ENCODE assay signal across 1 cellular context in genomic region chr2:27211943-27212625, GRCh38.
TF ChIP-seq lines count a peak whose summit lies in the region.

Gene ATRAID (plus strand): TSS chr2:27212041. CDS start chr2:27212369, 328 bp downstream.
Gene SLC5A6 (minus strand): TSS chr2:27212268. CDS start chr2:27207650, 4,618 bp downstream.

TF ChIP-seq in HepG2, 621 proteins besides CTCF, POLR2A, EP300 and RAD21 (continued from another document and continues in another):
- TF ChIP-seq, protein P1, sequence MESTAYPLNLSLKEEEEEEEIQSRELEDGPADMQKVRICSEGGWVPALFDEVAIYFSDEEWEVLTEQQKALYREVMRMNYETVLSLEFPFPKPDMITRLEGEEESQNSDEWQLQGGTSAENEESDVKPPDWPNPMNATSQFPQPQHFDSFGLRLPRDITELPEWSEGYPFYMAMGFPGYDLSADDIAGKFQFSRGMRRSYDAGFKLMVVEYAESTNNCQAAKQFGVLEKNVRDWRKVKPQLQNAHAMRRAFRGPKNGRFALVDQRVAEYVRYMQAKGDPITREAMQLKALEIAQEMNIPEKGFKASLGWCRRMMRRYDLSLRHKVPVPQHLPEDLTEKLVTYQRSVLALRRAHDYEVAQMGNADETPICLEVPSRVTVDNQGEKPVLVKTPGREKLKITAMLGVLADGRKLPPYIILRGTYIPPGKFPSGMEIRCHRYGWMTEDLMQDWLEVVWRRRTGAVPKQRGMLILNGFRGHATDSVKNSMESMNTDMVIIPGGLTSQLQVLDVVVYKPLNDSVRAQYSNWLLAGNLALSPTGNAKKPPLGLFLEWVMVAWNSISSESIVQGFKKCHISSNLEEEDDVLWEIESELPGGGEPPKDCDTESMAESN (CRISPR knock-in tag; conservative IDR thresholded peaks at IDR 0.05), result peak; percentile 70
- TF ChIP-seq, protein P2, sequence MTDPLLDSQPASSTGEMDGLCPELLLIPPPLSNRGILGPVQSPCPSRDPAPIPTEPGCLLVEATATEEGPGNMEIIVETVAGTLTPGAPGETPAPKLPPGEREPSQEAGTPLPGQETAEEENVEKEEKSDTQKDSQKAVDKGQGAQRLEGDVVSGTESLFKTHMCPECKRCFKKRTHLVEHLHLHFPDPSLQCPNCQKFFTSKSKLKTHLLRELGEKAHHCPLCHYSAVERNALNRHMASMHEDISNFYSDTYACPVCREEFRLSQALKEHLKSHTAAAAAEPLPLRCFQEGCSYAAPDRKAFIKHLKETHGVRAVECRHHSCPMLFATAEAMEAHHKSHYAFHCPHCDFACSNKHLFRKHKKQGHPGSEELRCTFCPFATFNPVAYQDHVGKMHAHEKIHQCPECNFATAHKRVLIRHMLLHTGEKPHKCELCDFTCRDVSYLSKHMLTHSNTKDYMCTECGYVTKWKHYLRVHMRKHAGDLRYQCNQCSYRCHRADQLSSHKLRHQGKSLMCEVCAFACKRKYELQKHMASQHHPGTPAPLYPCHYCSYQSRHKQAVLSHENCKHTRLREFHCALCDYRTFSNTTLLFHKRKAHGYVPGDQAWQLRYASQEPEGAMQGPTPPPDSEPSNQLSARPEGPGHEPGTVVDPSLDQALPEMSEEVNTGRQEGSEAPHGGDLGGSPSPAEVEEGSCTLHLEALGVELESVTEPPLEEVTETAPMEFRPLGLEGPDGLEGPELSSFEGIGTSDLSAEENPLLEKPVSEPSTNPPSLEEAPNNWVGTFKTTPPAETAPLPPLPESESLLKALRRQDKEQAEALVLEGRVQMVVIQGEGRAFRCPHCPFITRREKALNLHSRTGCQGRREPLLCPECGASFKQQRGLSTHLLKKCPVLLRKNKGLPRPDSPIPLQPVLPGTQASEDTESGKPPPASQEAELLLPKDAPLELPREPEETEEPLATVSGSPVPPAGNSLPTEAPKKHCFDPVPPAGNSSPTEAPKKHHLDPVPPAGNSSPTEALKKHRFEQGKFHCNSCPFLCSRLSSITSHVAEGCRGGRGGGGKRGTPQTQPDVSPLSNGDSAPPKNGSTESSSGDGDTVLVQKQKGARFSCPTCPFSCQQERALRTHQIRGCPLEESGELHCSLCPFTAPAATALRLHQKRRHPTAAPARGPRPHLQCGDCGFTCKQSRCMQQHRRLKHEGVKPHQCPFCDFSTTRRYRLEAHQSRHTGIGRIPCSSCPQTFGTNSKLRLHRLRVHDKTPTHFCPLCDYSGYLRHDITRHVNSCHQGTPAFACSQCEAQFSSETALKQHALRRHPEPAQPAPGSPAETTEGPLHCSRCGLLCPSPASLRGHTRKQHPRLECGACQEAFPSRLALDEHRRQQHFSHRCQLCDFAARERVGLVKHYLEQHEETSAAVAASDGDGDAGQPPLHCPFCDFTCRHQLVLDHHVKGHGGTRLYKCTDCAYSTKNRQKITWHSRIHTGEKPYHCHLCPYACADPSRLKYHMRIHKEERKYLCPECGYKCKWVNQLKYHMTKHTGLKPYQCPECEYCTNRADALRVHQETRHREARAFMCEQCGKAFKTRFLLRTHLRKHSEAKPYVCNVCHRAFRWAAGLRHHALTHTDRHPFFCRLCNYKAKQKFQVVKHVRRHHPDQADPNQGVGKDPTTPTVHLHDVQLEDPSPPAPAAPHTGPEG (CRISPR knock-in tag; IDR thresholded peaks at IDR 0.05), result no peak
- TF ChIP-seq ZSCAN29 (CRISPR knock-in tag; conservative IDR thresholded peaks at IDR 0.05) (no peak), ZNF615 (CRISPR knock-in tag; IDR thresholded peaks at IDR 0.05; ENCODE audit: borderline replicate concordance) (no peak), ZNF260 (CRISPR knock-in tag; IDR thresholded peaks at IDR 0.05; ENCODE audit: borderline replicate concordance, low read depth) (no peak), ZBTB14 (CRISPR knock-in tag; IDR thresholded peaks at IDR 0.05) (peak; percentile 49; the same call in 1 of the 2 replicates), ZNF768 (CRISPR knock-in tag; IDR thresholded peaks at IDR 0.05) (peak; percentile 84; the same call in 1 of the 2 replicates), CC2D1A (CRISPR knock-in tag; IDR thresholded peaks at IDR 0.05) (no peak), ARID4A (CRISPR knock-in tag; IDR thresholded peaks at IDR 0.05; ENCODE audit: borderline replicate concordance) (peak; percentile 77), THRA (CRISPR knock-in tag; IDR thresholded peaks at IDR 0.05; ENCODE audit: borderline replicate concordance) (peak; percentile 87), NBN (conservative IDR thresholded peaks at IDR 0.05) (no peak), GABPA (IDR thresholded peaks at IDR 0.05; ENCODE audit: low read depth, low read length) (peak; percentile 60), GABPA (CRISPR knock-in tag; IDR thresholded peaks at IDR 0.05; ENCODE audit: low read depth) (peak; percentile 86), PRMT3 (CRISPR knock-in tag; IDR thresholded peaks at IDR 0.05; ENCODE audit: borderline replicate concordance, low read depth) (peak; percentile 93), ZNF782 (CRISPR knock-in tag; IDR thresholded peaks at IDR 0.05; ENCODE audit: borderline replicate concordance) (peak; percentile 44), NCOA1 (CRISPR knock-in tag; IDR thresholded peaks at IDR 0.05) (0 out of 2 replicates have a peak, but pooled peaks have one; percentile 25), ZNF569 (CRISPR knock-in tag; IDR thresholded peaks at IDR 0.05; ENCODE audit: borderline replicate concordance) (0 out of 2 replicates have a peak, but pooled peaks have one; percentile 84), MTA1 (CRISPR knock-in tag; IDR thresholded peaks at IDR 0.05; ENCODE audit: borderline replicate concordance) (peak; percentile 69; the same call in 1 of the 2 replicates), ZNF317 (CRISPR knock-in tag; IDR thresholded peaks at IDR 0.05) (peak; percentile 39; the same call in 1 of the 2 replicates), ZNF564 (CRISPR knock-in tag; IDR thresholded peaks at IDR 0.05) (peak; percentile 91), ELF4 (CRISPR knock-in tag; IDR thresholded peaks at IDR 0.05; ENCODE audit: borderline replicate concordance) (peak; percentile 89), XBP1 (CRISPR knock-in tag; IDR thresholded peaks at IDR 0.05) (no peak), SP1 (IDR thresholded peaks at IDR 0.05) (peak; percentile 96), SP1 (CRISPR knock-in tag; IDR thresholded peaks at IDR 0.05) (peak; percentile 86), ZNF780A (CRISPR knock-in tag; IDR thresholded peaks at IDR 0.05) (no peak), SYNCRIP (IDR thresholded peaks at IDR 0.05; ENCODE audit: insufficient read depth, low read depth, low read length) (no peak), ARNT2 (CRISPR knock-in tag; IDR thresholded peaks at IDR 0.05; ENCODE audit: low read depth) (peak; percentile 76; the same call in 1 of the 2 replicates), RELA (CRISPR knock-in tag; IDR thresholded peaks at IDR 0.05) (no peak), ZFP62 (CRISPR knock-in tag; IDR thresholded peaks at IDR 0.05) (no peak)
- TF ChIP-seq, protein P3, sequence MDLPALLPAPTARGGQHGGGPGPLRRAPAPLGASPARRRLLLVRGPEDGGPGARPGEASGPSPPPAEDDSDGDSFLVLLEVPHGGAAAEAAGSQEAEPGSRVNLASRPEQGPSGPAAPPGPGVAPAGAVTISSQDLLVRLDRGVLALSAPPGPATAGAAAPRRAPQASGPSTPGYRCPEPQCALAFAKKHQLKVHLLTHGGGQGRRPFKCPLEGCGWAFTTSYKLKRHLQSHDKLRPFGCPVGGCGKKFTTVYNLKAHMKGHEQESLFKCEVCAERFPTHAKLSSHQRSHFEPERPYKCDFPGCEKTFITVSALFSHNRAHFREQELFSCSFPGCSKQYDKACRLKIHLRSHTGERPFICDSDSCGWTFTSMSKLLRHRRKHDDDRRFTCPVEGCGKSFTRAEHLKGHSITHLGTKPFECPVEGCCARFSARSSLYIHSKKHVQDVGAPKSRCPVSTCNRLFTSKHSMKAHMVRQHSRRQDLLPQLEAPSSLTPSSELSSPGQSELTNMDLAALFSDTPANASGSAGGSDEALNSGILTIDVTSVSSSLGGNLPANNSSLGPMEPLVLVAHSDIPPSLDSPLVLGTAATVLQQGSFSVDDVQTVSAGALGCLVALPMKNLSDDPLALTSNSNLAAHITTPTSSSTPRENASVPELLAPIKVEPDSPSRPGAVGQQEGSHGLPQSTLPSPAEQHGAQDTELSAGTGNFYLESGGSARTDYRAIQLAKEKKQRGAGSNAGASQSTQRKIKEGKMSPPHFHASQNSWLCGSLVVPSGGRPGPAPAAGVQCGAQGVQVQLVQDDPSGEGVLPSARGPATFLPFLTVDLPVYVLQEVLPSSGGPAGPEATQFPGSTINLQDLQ (CRISPR knock-in tag; IDR thresholded peaks at IDR 0.05), result peak; percentile 84; the same call in 1 of the 2 replicates
- TF ChIP-seq, protein P4, sequence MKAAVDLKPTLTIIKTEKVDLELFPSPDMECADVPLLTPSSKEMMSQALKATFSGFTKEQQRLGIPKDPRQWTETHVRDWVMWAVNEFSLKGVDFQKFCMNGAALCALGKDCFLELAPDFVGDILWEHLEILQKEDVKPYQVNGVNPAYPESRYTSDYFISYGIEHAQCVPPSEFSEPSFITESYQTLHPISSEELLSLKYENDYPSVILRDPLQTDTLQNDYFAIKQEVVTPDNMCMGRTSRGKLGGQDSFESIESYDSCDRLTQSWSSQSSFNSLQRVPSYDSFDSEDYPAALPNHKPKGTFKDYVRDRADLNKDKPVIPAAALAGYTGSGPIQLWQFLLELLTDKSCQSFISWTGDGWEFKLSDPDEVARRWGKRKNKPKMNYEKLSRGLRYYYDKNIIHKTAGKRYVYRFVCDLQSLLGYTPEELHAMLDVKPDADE (CRISPR knock-in tag; IDR thresholded peaks at IDR 0.05), result no peak
- TF ChIP-seq, protein P5, sequence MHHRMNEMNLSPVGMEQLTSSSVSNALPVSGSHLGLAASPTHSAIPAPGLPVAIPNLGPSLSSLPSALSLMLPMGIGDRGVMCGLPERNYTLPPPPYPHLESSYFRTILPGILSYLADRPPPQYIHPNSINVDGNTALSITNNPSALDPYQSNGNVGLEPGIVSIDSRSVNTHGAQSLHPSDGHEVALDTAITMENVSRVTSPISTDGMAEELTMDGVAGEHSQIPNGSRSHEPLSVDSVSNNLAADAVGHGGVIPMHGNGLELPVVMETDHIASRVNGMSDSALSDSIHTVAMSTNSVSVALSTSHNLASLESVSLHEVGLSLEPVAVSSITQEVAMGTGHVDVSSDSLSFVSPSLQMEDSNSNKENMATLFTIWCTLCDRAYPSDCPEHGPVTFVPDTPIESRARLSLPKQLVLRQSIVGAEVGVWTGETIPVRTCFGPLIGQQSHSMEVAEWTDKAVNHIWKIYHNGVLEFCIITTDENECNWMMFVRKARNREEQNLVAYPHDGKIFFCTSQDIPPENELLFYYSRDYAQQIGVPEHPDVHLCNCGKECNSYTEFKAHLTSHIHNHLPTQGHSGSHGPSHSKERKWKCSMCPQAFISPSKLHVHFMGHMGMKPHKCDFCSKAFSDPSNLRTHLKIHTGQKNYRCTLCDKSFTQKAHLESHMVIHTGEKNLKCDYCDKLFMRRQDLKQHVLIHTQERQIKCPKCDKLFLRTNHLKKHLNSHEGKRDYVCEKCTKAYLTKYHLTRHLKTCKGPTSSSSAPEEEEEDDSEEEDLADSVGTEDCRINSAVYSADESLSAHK (CRISPR knock-in tag; IDR thresholded peaks at IDR 0.05; ENCODE audit: borderline replicate concordance), result no peak
